Comparison of ENCODE assay signal across 10 cellular contexts in genomic region chr16:30070490-30070889, GRCh38. TPM values are rescaled to one million over a fixed set of nuclear protein-coding genes. Genes with fewer than 3 reads are reported as not detected.
DNase-seq lines count a peak whose midpoint lies in the region; ATAC-seq and TF ChIP-seq lines count a peak whose summit lies in the region.
"Had no signal": no experiment of that assay in that cellular context is flagged by ENCODE, and none has a peak within 500 bp of the region (broad histone marks: within the 10 kb centered on the region; RNA-seq: fewer than 3 reads in every experiment).

No MANE protein-coding gene starts in this region.

- H3K27me3 ChIP-seq in CD4-positive, alpha-beta T cell (ENCODE audit: control insufficient read depth, insufficient read depth, low read length) = no peaks in the 10 kb centered on the region
- H3K27me3 ChIP-seq in neural progenitor cell (no peaks in the 10 kb centered on the region), colonic mucosa (no peaks in the 10 kb centered on the region)

- DNase-seq in CD4-positive, alpha-beta T cell = no peak
- no peak for DNase-seq in neural progenitor cell (ENCODE audit: low spot score)
- DNase-seq in colonic mucosa = no peak
- DNase-seq: MV-4-11, NCI-H748 treated with DMSO at 0.1 percent for 48 hours, T-cell had no signal

- no peak overlapping the region for H3K4me3 Mint-ChIP-seq in CD4-positive, alpha-beta T cell
- no peak overlapping the region for H3K4me3 Mint-ChIP-seq in activated naive CD8-positive, alpha-beta T cell
- H3K4me3 Mint-ChIP-seq in neural progenitor cell = peak overlapping the region; percentile 40

- peak overlapping the region; percentile 61 for H3K27ac Mint-ChIP-seq in CD4-positive, alpha-beta T cell
- H3K27ac Mint-ChIP-seq in activated naive CD8-positive, alpha-beta T cell = peak overlapping the region; percentile 46
- no peak overlapping the region for H3K27ac Mint-ChIP-seq in neural progenitor cell

- H3K4me1 ChIP-seq in neural progenitor cell = peaks cover 12% of the 10 kb centered on the region
- H3K4me1 ChIP-seq in colonic mucosa = peaks cover 14% of the 10 kb centered on the region

- POLR2A ChIA-PET in CD4-positive, alpha-beta T cell (lab: Charles Lee) = interaction anchor here (1.0 kb wide), 1 partner anchor 21 kb away, joined by 3 read pairs; the partner anchor contains the start of gene TBX6

- H3K36me3 Mint-ChIP-seq in CD4-positive, alpha-beta T cell (ENCODE audit: low read depth) = peaks cover 72% of the 10 kb centered on the region
- H3K36me3 Mint-ChIP-seq in activated naive CD8-positive, alpha-beta T cell = peaks cover 2% of the 10 kb centered on the region
- H3K36me3 Mint-ChIP-seq in neural progenitor cell = peaks cover 37% of the 10 kb centered on the region

- H3K9me3 Mint-ChIP-seq in CD4-positive, alpha-beta T cell = no peaks in the 10 kb centered on the region
- no peaks in the 10 kb centered on the region for H3K9me3 Mint-ChIP-seq in activated naive CD8-positive, alpha-beta T cell (ENCODE audit: low read depth)
- H3K9me3 Mint-ChIP-seq in neural progenitor cell = no peaks in the 10 kb centered on the region
- H3K9me3 Mint-ChIP-seq: T-cell had no signal

- CTCF ChIA-PET in CD4-positive, alpha-beta T cell (lab: Charles Lee) = no interaction called here

- H3K9ac ChIP-seq in neural progenitor cell (no peak overlapping the region), colonic mucosa (ENCODE audit: low read depth in 2 of 2, low read length in 2 of 2) (no peak overlapping the region)

- no peak for TF ChIP-seq CTCF in CD4-positive, alpha-beta T cell (IDR thresholded peaks at IDR 0.05)
- TF ChIP-seq CTCF in neural progenitor cell (IDR thresholded peaks at IDR 0.05) (no peak), colonic mucosa (IDR thresholded peaks at IDR 0.05) (no peak)

- H3K27ac ChIP-seq in CD4-positive, alpha-beta T cell (ENCODE audit: low read depth, low read length) = no peak overlapping the region
- H3K27ac ChIP-seq in neural progenitor cell (no peak overlapping the region), colonic mucosa (no peak overlapping the region)

- peaks cover 42% of the 10 kb centered on the region for H3K4me1 Mint-ChIP-seq in CD4-positive, alpha-beta T cell (ENCODE audit: low read depth)
- H3K4me1 Mint-ChIP-seq in activated naive CD8-positive, alpha-beta T cell (ENCODE audit: low read depth) = peaks cover 39% of the 10 kb centered on the region
- peaks cover 32% of the 10 kb centered on the region for H3K4me1 Mint-ChIP-seq in neural progenitor cell

- H3K36me3 ChIP-seq in neural progenitor cell (peaks cover 13% of the 10 kb centered on the region), colonic mucosa (peaks cover 35% of the 10 kb centered on the region)

- peaks cover 54% of the 10 kb centered on the region for H4K20me1 ChIP-seq in neural progenitor cell (ENCODE audit: low read depth)

- peaks cover 68% of the 10 kb centered on the region for H3F3A ChIP-seq in neural progenitor cell (ENCODE audit: low read depth)

- no peak overlapping the region for H2AFZ ChIP-seq in neural progenitor cell (replicated peaks)

- intact Hi-C loops in CD4-positive, alpha-beta T cell (cut with DNase I, micrococcal nuclease) = loop anchor here in 1 of 2 experiments (10.0 kb wide), 1 partner anchor 434 kb away; no protein-coding TSS in a partner anchor
- intact Hi-C loops in colonic mucosa (cut with DNase I) = no loop called here

- H3K27me3 Mint-ChIP-seq in CD4-positive, alpha-beta T cell = no peaks in the 10 kb centered on the region
- H3K27me3 Mint-ChIP-seq in activated naive CD8-positive, alpha-beta T cell = no peaks in the 10 kb centered on the region
- H3K27me3 Mint-ChIP-seq in neural progenitor cell (ENCODE audit: insufficient read depth, low read depth) = peaks cover 2% of the 10 kb centered on the region
- H3K27me3 Mint-ChIP-seq: T-cell had no signal

- H3K9me3 ChIP-seq in CD4-positive, alpha-beta T cell (ENCODE audit: control insufficient read depth, low read length) = no peaks in the 10 kb centered on the region
- H3K9me3 ChIP-seq in neural progenitor cell (ENCODE audit: low read depth) = no peaks in the 10 kb centered on the region
- H3K9me3 ChIP-seq in colonic mucosa = no peaks in the 10 kb centered on the region

- H3K4me3 ChIP-seq in neural progenitor cell (no peak overlapping the region), colonic mucosa (no peak overlapping the region)
- H3K4me3 ChIP-seq: skin epidermis had no signal

- peaks cover 48% of the 10 kb centered on the region for H3K79me2 ChIP-seq in neural progenitor cell (ENCODE audit: low read depth)

- no peak overlapping the region for H3K4me2 ChIP-seq in neural progenitor cell

- no peak for ATAC-seq in CD4-positive, alpha-beta T cell (ENCODE audit: poor library complexity)
- ATAC-seq in GM19035 (IDR thresholded peaks at IDR 0.05; ENCODE audit: unreplicated experiment) (no peak), HG03139 (IDR thresholded peaks at IDR 0.05; ENCODE audit: unreplicated experiment) (no peak)
- ATAC-seq: T-cell had no signal

RNA-seq across cellular contexts. Expression of gene ALDOA, which starts 4.9 kb away (rescaled TPM):
- 100 to 1,000 TPM; 390 to 396 TPM for total RNA-seq in CD4-positive, alpha-beta T cell
- total RNA-seq in neural progenitor cell (ENCODE audit: low replicate concordance) (469 and 981 TPM in 2 replicates), colonic mucosa (1,000 to 10,000 TPM; 2,396 to 2,926 TPM)

RNA-seq across cellular contexts. Expression of gene PPP4C, which starts 5.3 kb away (rescaled TPM):
- 10 to 100 TPM; 83.9 to 87.3 TPM for total RNA-seq in CD4-positive, alpha-beta T cell
- total RNA-seq in neural progenitor cell (ENCODE audit: low replicate concordance) (93.3 and 166 TPM in 2 replicates), colonic mucosa (100 to 1,000 TPM; 111 to 156 TPM)

RNA-seq across cellular contexts. Expression of gene TBX6, which starts 21.2 kb away (rescaled TPM):
- under 1 TPM; 0.42 to 0.47 TPM for total RNA-seq in CD4-positive, alpha-beta T cell
- 0.39 and 2.8 TPM in 2 replicates for total RNA-seq in neural progenitor cell (ENCODE audit: low replicate concordance)
- 1 to 10 TPM in 1 of 2 donors, under 1 TPM in 1; 0.85 to 1.6 TPM for total RNA-seq in colonic mucosa

RNA-seq across cellular contexts. Expression of gene YPEL3, which starts 25.5 kb away (rescaled TPM):
- 100 to 1,000 TPM; 154 to 166 TPM for total RNA-seq in CD4-positive, alpha-beta T cell
- total RNA-seq in neural progenitor cell (ENCODE audit: low replicate concordance) (6.8 and 30.7 TPM in 2 replicates), colonic mucosa (10 to 100 TPM; 15.5 to 39.2 TPM)

RNA-seq across cellular contexts. Expression of gene TLCD3B, which starts 39.4 kb away (rescaled TPM):
- not detected for total RNA-seq in CD4-positive, alpha-beta T cell
- total RNA-seq in neural progenitor cell (ENCODE audit: low replicate concordance) (2.4 and 9.0 TPM in 2 replicates), colonic mucosa (under 1 TPM; 0.16 to 0.49 TPM)
